ENCODE assay signal across 8 cellular contexts in genomic region chr5:141811287-141812155, GRCh38.
DNase-seq lines count a peak whose midpoint lies in the region; ATAC-seq, FAIRE-seq and TF ChIP-seq lines count a peak whose summit lies in the region.

No MANE protein-coding gene starts in this region.

- peaks cover 74% of the 10 kb centered on the region for H3F3A ChIP-seq in neural progenitor cell (ENCODE audit: low read depth)

- H3K4me1 ChIP-seq in H1 (replicated peaks in 1 of 4; ENCODE audit: control insufficient read depth in 3 of 4, insufficient read depth in 4 of 4, low read length in 3 of 4) (peaks cover 33 to 51% (median 34%) of the 10 kb centered on the region in 4 experiments), neural progenitor cell (peaks cover 60% of the 10 kb centered on the region)

- H4K20me1 ChIP-seq in H1 (replicated peaks in 1 of 2; ENCODE audit: control insufficient read depth in 1 of 2, insufficient read depth in 2 of 2, low read length in 2 of 2) (no peaks in the 10 kb centered on the region), neural progenitor cell (ENCODE audit: low read depth) (no peaks in the 10 kb centered on the region)

- ATAC-seq in HG03571 (IDR thresholded peaks at IDR 0.05; ENCODE audit: unreplicated experiment) (peak; percentile 54), WTC11 (peak; percentile 62)

- no peak for TF ChIP-seq POLR2A in H1 (IDR thresholded peaks at IDR 0.05; ENCODE audit: control extremely low read depth in 1 of 2, low read depth in 2 of 2, low read length in 2 of 2)

- no peaks in the 10 kb centered on the region for H3K36me3 ChIP-seq in H1 (ENCODE audit: control insufficient read depth in 2 of 4, insufficient read depth in 4 of 4, low read length in 3 of 4)
- H3K36me3 ChIP-seq in neural progenitor cell, result no peaks in the 10 kb centered on the region

- peak overlapping the region in 2 of 4 experiments; percentile 21 to 53; a peak in 5 of 8 replicates for H3K4me3 ChIP-seq in H1 (ENCODE audit: extremely low read depth in 1 of 4, insufficient read depth in 2 of 4, low read depth in 3 of 4, low read length in 4 of 4)
- peak overlapping the region; percentile 35 for H3K4me3 ChIP-seq in neural progenitor cell

- no peaks in the 10 kb centered on the region for H3K79me2 ChIP-seq in H1 (ENCODE audit: control insufficient read depth in 1 of 2, insufficient read depth in 2 of 2, low read length in 2 of 2)
- H3K79me2 ChIP-seq in neural progenitor cell (ENCODE audit: low read depth), result no peaks in the 10 kb centered on the region

- TF ChIP-seq EP300 in H1 (IDR thresholded peaks at IDR 0.05; ENCODE audit: borderline replicate concordance in 1 of 2, low read depth in 2 of 2, low read length in 2 of 2), result peak in 1 of 2 experiments; percentile 52; a peak in 1 of 3 replicates

- no peak overlapping the region for H3K14ac ChIP-seq in H1 (ENCODE audit: insufficient read length)

- H4K91ac ChIP-seq in H1 (replicated peaks; ENCODE audit: insufficient read length, low read length), result peak overlapping the region; percentile 35

- peak overlapping the region; percentile 61 for H3K4me3 Mint-ChIP-seq in WTC11
- H3K4me3 Mint-ChIP-seq in neural progenitor cell, result peak overlapping the region; percentile 78

- H3K36me3 Mint-ChIP-seq in WTC11, result no peaks in the 10 kb centered on the region
- no peaks in the 10 kb centered on the region for H3K36me3 Mint-ChIP-seq in neural progenitor cell

- H4K8ac ChIP-seq in H1 (ENCODE audit: extremely low read depth, insufficient read depth, low read length), result no peak overlapping the region

- peak overlapping the region; percentile 60; the same call in 1 of the 2 replicates for H2BK5ac ChIP-seq in H1 (ENCODE audit: low read depth, low read length)

- peak; percentile 48 for FAIRE-seq in H1 (lab: Jason Lieb, UNC)

- WGBS in H1 (ENCODE audit: extremely low coverage in 1 of 2, insufficient coverage in 1 of 2, insufficient read length in 1 of 2, insufficient replicate concordance in 2 of 2, low coverage in 1 of 2, low lambda C conversion rate in 2 of 2, missing lambda C conversion rate in 1 of 2), 2 experiments, result 7% methylated on average over 20 of the region's 29 CpGs; no CpG with 5 or more reads in 1 of the 2 experiments

- peaks cover 6% of the 10 kb centered on the region; the same call in 1 of the 2 replicates for H3K23me2 ChIP-seq in H1 (ENCODE audit: low read depth, low read length)

- H3K4me2 ChIP-seq in H1 (ENCODE audit: insufficient read depth in 1 of 2, low read depth in 2 of 2, low read length in 2 of 2) (peak overlapping the region; percentile 53 to 70), neural progenitor cell (peak overlapping the region; percentile 75)

- H2BK120ac ChIP-seq in H1 (replicated peaks; ENCODE audit: low read depth, low read length), result no peak overlapping the region

- TF ChIP-seq CTCF in GM12872 (IDR thresholded peaks at IDR 0.05; ENCODE audit: insufficient read depth, low read depth, low read length) (peak; percentile 81), WTC11 (IDR thresholded peaks at IDR 0.05) (peak; percentile 67), H1 (IDR thresholded peaks at IDR 0.05; ENCODE audit: control extremely low read depth in 1 of 3, insufficient read depth in 1 of 3, low read depth in 1 of 3, low read length in 3 of 3) (peak in 2 of 3 experiments; percentile 80 to 91; a peak in 3 of 4 replicates), neural progenitor cell (IDR thresholded peaks at IDR 0.05) (peak; percentile 86)

- TF ChIP-seq RAD21 in H1 (IDR thresholded peaks at IDR 0.05 in 1 of 2, conservative IDR thresholded peaks at IDR 0.05 in 1 of 2; ENCODE audit: low read depth in 2 of 2, low read length in 2 of 2), result peak; percentile 66 to 74

- DNase-seq in 8988T (peak; percentile 40), WTC11 (ENCODE audit: low spot score) (peak; percentile 80), H1 (ENCODE audit: low read depth in 1 of 2, low spot score in 2 of 2) (peak in 1 of 2 experiments; percentile 89), neural progenitor cell (ENCODE audit: low spot score) (peak; percentile 91), NCI-H526 treated with DMSO at 0.1 percent for 48 hours (lab: John Stamatoyannopoulos, UW) (no peak), mucosa of gallbladder (ENCODE audit: low spot score) (no peak)

- no peaks in the 10 kb centered on the region for H3K79me1 ChIP-seq in H1 (ENCODE audit: low read depth, low read length)

- H3K23ac ChIP-seq in H1 (ENCODE audit: insufficient read length), result no peak overlapping the region

- peak overlapping the region; percentile 63 for H2BK20ac ChIP-seq in H1 (ENCODE audit: low read length)

- H3K27ac Mint-ChIP-seq in WTC11 (peak overlapping the region; percentile 61; the same call in 1 of the 2 replicates), neural progenitor cell (peak overlapping the region; percentile 92)

- peak overlapping the region; percentile 11; the same call in 1 of the 2 replicates for H2BK15ac ChIP-seq in H1 (ENCODE audit: low read length)

- H3K9me3 ChIP-seq in H1 (ENCODE audit: insufficient read depth in 2 of 2, low read depth in 1 of 2, low read length in 1 of 2), result no peaks in the 10 kb centered on the region
- no peaks in the 10 kb centered on the region for H3K9me3 ChIP-seq in neural progenitor cell (ENCODE audit: low read depth)

- POLR2A ChIA-PET in WTC11 (lab: Charles Lee) (interaction anchor here (0.6 to 2.2 kb wide), 10 partner anchors 8 to 128 kb away, joined by 3 to 22 read pairs (median 8); partner anchors contain the start of gene PCDH1), H1 (lab: Charles Lee; ENCODE audit: partially characterized antibody) (interaction anchor here (0.5 to 3.8 kb wide), 31 partner anchors 8 to 137 kb away, joined by 3 to 41 read pairs (median 4); partner anchors contain the start of gene PCDH1)

- H3K18ac ChIP-seq in H1 (ENCODE audit: extremely low read depth, low read length), result peak overlapping the region; percentile 88; the same call in 1 of the 2 replicates

- H3K9ac ChIP-seq in H1 (replicated peaks in 1 of 4; ENCODE audit: extremely low read depth in 1 of 4, low read depth in 3 of 4, low read length in 3 of 4) (no peak overlapping the region), neural progenitor cell (no peak overlapping the region)

- H2AK5ac ChIP-seq in H1 (ENCODE audit: low read depth, low read length), result peak overlapping the region; percentile 94; the same call in 1 of the 2 replicates

- H3K4ac ChIP-seq in H1 (replicated peaks; ENCODE audit: insufficient read length, low read depth, low read length), result peak overlapping the region; percentile 33

- CTCF ChIA-PET in WTC11 (lab: Charles Lee) (interaction anchor here (0.5 to 20.5 kb wide), 65 partner anchors 8 to 247 kb away, joined by 3 to 406 read pairs (median 6); partner anchors contain the start of genes DELE1, GNPDA1, PCDH1 and PCDH12), H1 (lab: Charles Lee; ENCODE audit: partially characterized antibody) (interaction anchor here (0.6 to 20.5 kb wide), 39 partner anchors 8 to 179 kb away, joined by 3 to 345 read pairs (median 6); partner anchors contain the start of genes DELE1 and PCDH1)

- H4K5ac ChIP-seq in H1 (ENCODE audit: insufficient read length, low read depth, low read length), result no peak overlapping the region

- H3K56ac ChIP-seq in H1 (replicated peaks; ENCODE audit: insufficient read length, low read depth, low read length), result no peak overlapping the region

- H3K4me1 Mint-ChIP-seq in WTC11 (peaks cover 85% of the 10 kb centered on the region), neural progenitor cell (peaks cover 75% of the 10 kb centered on the region)

- H2BK12ac ChIP-seq in H1 (ENCODE audit: low read depth, low read length), result peak overlapping the region; percentile 95; the same call in 1 of the 2 replicates

- H3K9me3 Mint-ChIP-seq in WTC11, result no peaks in the 10 kb centered on the region
- H3K9me3 Mint-ChIP-seq in neural progenitor cell, result no peaks in the 10 kb centered on the region

- H3K27ac ChIP-seq in H1 (ENCODE audit: low read depth, low read length) (no peak overlapping the region), neural progenitor cell (no peak overlapping the region)

- H3K27me3 ChIP-seq in H1 (replicated peaks in 1 of 4; ENCODE audit: control insufficient read depth in 3 of 4, extremely low read depth in 1 of 4, insufficient read depth in 3 of 4, low read length in 3 of 4) (no peaks in the 10 kb centered on the region; a peak in 1 of 7 replicates), neural progenitor cell (no peaks in the 10 kb centered on the region)

- H3K27me3 Mint-ChIP-seq in WTC11 (ENCODE audit: low read depth) (peaks cover 2% of the 10 kb centered on the region; the same call in 1 of the 2 replicates), neural progenitor cell (ENCODE audit: insufficient read depth, low read depth) (peaks cover 15% of the 10 kb centered on the region)

- no peak overlapping the region for H2AFZ ChIP-seq in H1 (ENCODE audit: low read length)
- peak overlapping the region; percentile 74 for H2AFZ ChIP-seq in neural progenitor cell (replicated peaks)

TF ChIP-seq in H1, 55 proteins besides CTCF, POLR2A, EP300 and RAD21 (continues in another document):
- TF ChIP-seq RBBP5 (IDR thresholded peaks at IDR 0.05; ENCODE audit: borderline replicate concordance, low read depth, low read length) (peak; percentile 56; the same call in 1 of the 2 replicates), YY1 (IDR thresholded peaks at IDR 0.05; ENCODE audit: low read depth, low read length) (peak; percentile 73; the same call in 1 of the 2 replicates), EZH2 (IDR thresholded peaks at IDR 0.05; ENCODE audit: low read depth, low read length, severe bottlenecking) (no peak), ATF3 (IDR thresholded peaks at IDR 0.05; ENCODE audit: insufficient read depth, low read depth, low read length) (no peak), SUZ12 (IDR thresholded peaks at IDR 0.05; ENCODE audit: low read length) (peak; percentile 25; the same call in 1 of the 2 replicates), E2F6 (IDR thresholded peaks at IDR 0.05) (peak; percentile 81), SRF (IDR thresholded peaks at IDR 0.05; ENCODE audit: low read depth, low read length) (peak; percentile 3; the same call in 1 of the 2 replicates), TAF1 (IDR thresholded peaks at IDR 0.05; ENCODE audit: low read depth, low read length) (0 out of 2 replicates have a peak, but pooled peaks have one; percentile 32), KDM4A (IDR thresholded peaks at IDR 0.05; ENCODE audit: low read depth, low read length, severe bottlenecking) (peak; percentile 47)

Comparison
In these comparisons a context has a peak if more than half of its experiments do, and no peak if none do; other contexts are left out.
1. DNase-seq: peak in 8988T (single experiment), WTC11 (single experiment) and neural progenitor cell (single experiment); none in NCI-H526 treated with DMSO at 0.1 percent for 48 hours (single experiment) and mucosa of gallbladder (single experiment).
2. Peak in every context shown above with its lines, with median percentiles within 50 percentile points of each other: CTCF ChIP-seq.